In the genomic region with DNA sequence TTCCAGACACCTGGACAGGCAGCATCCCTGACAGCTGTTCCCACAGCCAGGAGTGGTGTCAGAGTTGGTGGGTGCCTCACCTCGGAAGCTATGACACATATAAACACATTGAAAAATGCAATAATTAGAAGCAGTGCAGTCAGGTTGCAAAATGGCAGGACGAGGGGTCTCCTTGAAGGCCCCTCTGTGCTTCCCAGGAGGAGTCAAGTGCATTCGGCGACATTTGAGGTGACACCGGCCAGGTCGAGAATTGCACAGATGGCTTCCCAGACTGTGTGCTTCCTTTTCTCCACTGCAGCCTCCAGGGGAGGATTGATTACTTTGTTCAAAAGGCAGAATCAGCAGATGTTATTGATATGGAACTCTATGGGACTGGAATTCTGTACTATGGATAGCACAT, we compare ENCODE assay signal across 8 cellular contexts.
A peak's percentile ranks its signal among the peaks of the same experiment; 100 is the strongest.
DNase-seq lines count a peak whose midpoint lies in the region; ATAC-seq, FAIRE-seq and TF ChIP-seq lines count a peak whose summit lies in the region.

No MANE protein-coding gene starts in this region.

- H3K9me3 ChIP-seq in MM.1S (replicated peaks; ENCODE audit: insufficient read depth, low read length) (no peaks in the 10 kb centered on the region), OCI-LY3 (ENCODE audit: insufficient read depth, low read length) (no peaks in the 10 kb centered on the region), H1 (ENCODE audit: insufficient read depth in 2 of 2, low read depth in 1 of 2, low read length in 1 of 2) (no peaks in the 10 kb centered on the region), ovary (no peaks in the 10 kb centered on the region)

- ATAC-seq in GM21737 (IDR thresholded peaks at IDR 0.05; ENCODE audit: unreplicated experiment): no peak
- ATAC-seq in HG03039 (IDR thresholded peaks at IDR 0.05; ENCODE audit: unreplicated experiment): no peak

- H3K36me3 ChIP-seq in MM.1S (replicated peaks; ENCODE audit: insufficient read depth, low read length) (no peaks in the 10 kb centered on the region), OCI-LY3 (replicated peaks; ENCODE audit: low read depth, low read length) (no peaks in the 10 kb centered on the region), H1 (ENCODE audit: control insufficient read depth in 2 of 4, insufficient read depth in 4 of 4, low read length in 3 of 4) (no peaks in the 10 kb centered on the region), ovary (no peaks in the 10 kb centered on the region)

- TF ChIP-seq RAD21 in H1 (IDR thresholded peaks at IDR 0.05 in 1 of 2, conservative IDR thresholded peaks at IDR 0.05 in 1 of 2; ENCODE audit: low read depth in 2 of 2, low read length in 2 of 2): no peak

- H3K27ac ChIP-seq in MM.1S (ENCODE audit: low read length) (no peak overlapping the region), OCI-LY3 (ENCODE audit: low read length) (no peak overlapping the region), H1 (ENCODE audit: low read depth, low read length) (no peak overlapping the region), ovary (no peak overlapping the region)

- H2BK15ac ChIP-seq in H1 (ENCODE audit: low read length): no peak overlapping the region

- no peaks in the 10 kb centered on the region for H3F3A ChIP-seq in MM.1S (ENCODE audit: insufficient read depth, low read length)

- no peak for FAIRE-seq in H1 (lab: Jason Lieb, UNC)

- H3K79me2 ChIP-seq in MM.1S (ENCODE audit: low read length) (no peaks in the 10 kb centered on the region), OCI-LY3 (ENCODE audit: low read length) (no peaks in the 10 kb centered on the region), H1 (ENCODE audit: control insufficient read depth in 1 of 2, insufficient read depth in 2 of 2, low read length in 2 of 2) (no peaks in the 10 kb centered on the region)

- no peak overlapping the region for H3K23ac ChIP-seq in H1 (ENCODE audit: insufficient read length)

- H2AFZ ChIP-seq in MM.1S (ENCODE audit: low read length) (peak overlapping the region; percentile 93), OCI-LY3 (ENCODE audit: low read depth, low read length) (peak overlapping the region; percentile 96), H1 (ENCODE audit: low read length) (peak overlapping the region; percentile 98; the same call in 1 of the 2 replicates)

- no peak overlapping the region; the same call in 1 of the 2 replicates for H4K8ac ChIP-seq in H1 (ENCODE audit: extremely low read depth, insufficient read depth, low read length)

- no peak overlapping the region for H4K5ac ChIP-seq in H1 (ENCODE audit: insufficient read length, low read depth, low read length)

- no peaks in the 10 kb centered on the region for H3K4me1 ChIP-seq in MM.1S (ENCODE audit: low read length)
- H3K4me1 ChIP-seq in OCI-LY3 (ENCODE audit: low read length): peaks cover 17% of the 10 kb centered on the region
- H3K4me1 ChIP-seq in H1 (replicated peaks in 1 of 4; ENCODE audit: control insufficient read depth in 3 of 4, insufficient read depth in 4 of 4, low read length in 3 of 4): no peaks in the 10 kb centered on the region
- H3K4me1 ChIP-seq in ovary (ENCODE audit: insufficient read depth): no peaks in the 10 kb centered on the region

- H3K4me3 ChIP-seq in MM.1S (ENCODE audit: low read length) (no peak overlapping the region), OCI-LY3 (ENCODE audit: low read length) (peak overlapping the region; percentile 59), H1 (ENCODE audit: extremely low read depth in 1 of 4, insufficient read depth in 2 of 4, low read depth in 3 of 4, low read length in 4 of 4) (no peak overlapping the region), ovary (no peak overlapping the region)

- intact Hi-C loops in ovary (cut with DNase I): no loop called here

- H2BK12ac ChIP-seq in H1 (ENCODE audit: low read depth, low read length): no peak overlapping the region

- H4K20me1 ChIP-seq in MM.1S (ENCODE audit: insufficient read depth, low read length): no peaks in the 10 kb centered on the region
- H4K20me1 ChIP-seq in OCI-LY3 (ENCODE audit: insufficient read depth, low read length): no peaks in the 10 kb centered on the region
- no peaks in the 10 kb centered on the region for H4K20me1 ChIP-seq in H1 (replicated peaks in 1 of 2; ENCODE audit: control insufficient read depth in 1 of 2, insufficient read depth in 2 of 2, low read length in 2 of 2)

- H3K14ac ChIP-seq in H1 (ENCODE audit: insufficient read length): no peak overlapping the region

- 95% methylated on average over 6 of the region's 6 CpGs; no CpG with 5 or more reads in 1 of the 2 experiments for WGBS in H1 (ENCODE audit: extremely low coverage in 1 of 2, insufficient coverage in 1 of 2, insufficient read length in 1 of 2, insufficient replicate concordance in 2 of 2, low coverage in 1 of 2, low lambda C conversion rate in 2 of 2, missing lambda C conversion rate in 1 of 2), 2 experiments
- WGBS in ovary, 3 donors: 80 to 90% (median 83%) methylated on average over 6 of the region's 6 CpGs

- no peak for TF ChIP-seq EP300 in H1 (IDR thresholded peaks at IDR 0.05; ENCODE audit: borderline replicate concordance in 1 of 2, low read depth in 2 of 2, low read length in 2 of 2)
- no peak for TF ChIP-seq EP300 in ovary (IDR thresholded peaks at IDR 0.05)

- H3K4ac ChIP-seq in H1 (replicated peaks; ENCODE audit: insufficient read length, low read depth, low read length): no peak overlapping the region

- no peak overlapping the region for H3K56ac ChIP-seq in H1 (replicated peaks; ENCODE audit: insufficient read length, low read depth, low read length)

- CTCF ChIA-PET in H1 (lab: Charles Lee; ENCODE audit: partially characterized antibody): interaction anchor here (0.7 to 10.2 kb wide), 19 partner anchors 9 to 258 kb away, joined by 3 to 137 read pairs (median 5); a partner anchor contains a TSS

- no peak overlapping the region for H2BK20ac ChIP-seq in H1 (ENCODE audit: low read length)

- H2BK120ac ChIP-seq in H1 (replicated peaks; ENCODE audit: low read depth, low read length): no peak overlapping the region

- DNase-seq in D341Med (ENCODE audit: low spot score) (peak; percentile 13), MM.1S (no peak), H1 (ENCODE audit: low read depth in 1 of 2, low spot score in 2 of 2) (peak in 1 of 2 experiments; percentile 27), ovary (no peak)
- no peak for DNase-seq in activated CD4-positive, alpha-beta T cell treated with anti-CD3 and anti-CD28 coated beads for 1 hour

- H4K91ac ChIP-seq in H1 (replicated peaks; ENCODE audit: insufficient read length, low read length): no peak overlapping the region

- H3K79me1 ChIP-seq in H1 (ENCODE audit: low read depth, low read length): no peaks in the 10 kb centered on the region

- no peaks in the 10 kb centered on the region for H3K23me2 ChIP-seq in H1 (ENCODE audit: low read depth, low read length)

- no peak for TF ChIP-seq POLR2A in H1 (IDR thresholded peaks at IDR 0.05; ENCODE audit: control extremely low read depth in 1 of 2, low read depth in 2 of 2, low read length in 2 of 2)
- TF ChIP-seq POLR2A in ovary (IDR thresholded peaks at IDR 0.05): no peak

- no peak overlapping the region for H2AK5ac ChIP-seq in H1 (ENCODE audit: low read depth, low read length)

- no peaks in the 10 kb centered on the region for H3K9me2 ChIP-seq in MM.1S (replicated peaks; ENCODE audit: insufficient read depth, low read length)

- TF ChIP-seq CTCF in MM.1S (IDR thresholded peaks at IDR 0.05; ENCODE audit: low read length) (no peak), OCI-LY3 (IDR thresholded peaks at IDR 0.05; ENCODE audit: low read depth, low read length) (no peak), H1 (IDR thresholded peaks at IDR 0.05; ENCODE audit: control extremely low read depth in 1 of 3, insufficient read depth in 1 of 3, low read depth in 1 of 3, low read length in 3 of 3) (no peak), ovary (IDR thresholded peaks at IDR 0.05) (no peak)

- no peak overlapping the region for H3K18ac ChIP-seq in H1 (ENCODE audit: extremely low read depth, low read length)

- POLR2A ChIA-PET in H1 (lab: Charles Lee; ENCODE audit: partially characterized antibody): no interaction called here

- peak overlapping the region; percentile 17; the same call in 1 of the 2 replicates for H3K4me2 ChIP-seq in MM.1S (ENCODE audit: low read depth, low read length)
- peak overlapping the region; percentile 64 for H3K4me2 ChIP-seq in OCI-LY3 (ENCODE audit: low read length)
- H3K4me2 ChIP-seq in H1 (ENCODE audit: insufficient read depth in 1 of 2, low read depth in 2 of 2, low read length in 2 of 2): no peak overlapping the region

- H2BK5ac ChIP-seq in H1 (ENCODE audit: low read depth, low read length): no peak overlapping the region

- no peaks in the 10 kb centered on the region for H3K27me3 ChIP-seq in MM.1S (replicated peaks; ENCODE audit: insufficient read depth, low read length)
- no peaks in the 10 kb centered on the region for H3K27me3 ChIP-seq in OCI-LY3 (ENCODE audit: low read depth, low read length)
- no peaks in the 10 kb centered on the region; a peak in 1 of 7 replicates for H3K27me3 ChIP-seq in H1 (replicated peaks in 1 of 4; ENCODE audit: control insufficient read depth in 3 of 4, extremely low read depth in 1 of 4, insufficient read depth in 3 of 4, low read length in 3 of 4)
- H3K27me3 ChIP-seq in ovary: no peaks in the 10 kb centered on the region

- H3K9ac ChIP-seq in MM.1S (ENCODE audit: low read length): no peak overlapping the region
- 0 out of 2 replicates have a peak overlapping the region, but pooled peaks have one; percentile 40 for H3K9ac ChIP-seq in OCI-LY3 (ENCODE audit: low read length)
- H3K9ac ChIP-seq in H1 (replicated peaks in 1 of 4; ENCODE audit: extremely low read depth in 1 of 4, low read depth in 3 of 4, low read length in 3 of 4): no peak overlapping the region

TF ChIP-seq in H1, 55 proteins besides CTCF, POLR2A, EP300 and RAD21 (continues in another document):
- TF ChIP-seq EZH2 (IDR thresholded peaks at IDR 0.05; ENCODE audit: low read depth, low read length, severe bottlenecking) (no peak), CBX8 (IDR thresholded peaks at IDR 0.05; ENCODE audit: borderline replicate concordance, low read depth, low read length) (no peak), YY1 (IDR thresholded peaks at IDR 0.05; ENCODE audit: low read depth, low read length) (no peak), CREB1 (IDR thresholded peaks at IDR 0.05) (no peak), RBBP5 (IDR thresholded peaks at IDR 0.05; ENCODE audit: borderline replicate concordance, low read depth, low read length) (no peak), KDM5A (IDR thresholded peaks at IDR 0.05; ENCODE audit: low read length) (no peak), POLR2AphosphoS5 (IDR thresholded peaks at IDR 0.05; ENCODE audit: low read depth, low read length) (no peak), ASH2L (IDR thresholded peaks at IDR 0.05; ENCODE audit: low read length) (no peak), GABPA (IDR thresholded peaks at IDR 0.05; ENCODE audit: borderline replicate concordance, insufficient read depth, low read length) (no peak), PHF8 (conservative IDR thresholded peaks at IDR 0.05; ENCODE audit: low read depth, low read length) (no peak), SRF (IDR thresholded peaks at IDR 0.05; ENCODE audit: low read depth, low read length) (no peak), SIN3A (conservative IDR thresholded peaks at IDR 0.05 in 1 of 2, IDR thresholded peaks at IDR 0.05 in 1 of 2; ENCODE audit: low read depth in 1 of 2, low read length in 2 of 2) (no peak), RNF2 (IDR thresholded peaks at IDR 0.05; ENCODE audit: borderline replicate concordance, low read depth, low read length, missing control alignments, poor library complexity, severe bottlenecking) (no peak)

Comparison
In these comparisons a context has a peak if more than half of its experiments do, and no peak if none do; other contexts are left out.
1. H3K4me2 ChIP-seq: peak in MM.1S (single experiment) and OCI-LY3 (single experiment); none in H1 (0 of 2).
2. Peak in every context shown above with its lines, with median percentiles within 50 percentile points of each other: H2AFZ ChIP-seq.